Comparison of ENCODE assay signal across 24 cellular contexts in the genomic region with DNA sequence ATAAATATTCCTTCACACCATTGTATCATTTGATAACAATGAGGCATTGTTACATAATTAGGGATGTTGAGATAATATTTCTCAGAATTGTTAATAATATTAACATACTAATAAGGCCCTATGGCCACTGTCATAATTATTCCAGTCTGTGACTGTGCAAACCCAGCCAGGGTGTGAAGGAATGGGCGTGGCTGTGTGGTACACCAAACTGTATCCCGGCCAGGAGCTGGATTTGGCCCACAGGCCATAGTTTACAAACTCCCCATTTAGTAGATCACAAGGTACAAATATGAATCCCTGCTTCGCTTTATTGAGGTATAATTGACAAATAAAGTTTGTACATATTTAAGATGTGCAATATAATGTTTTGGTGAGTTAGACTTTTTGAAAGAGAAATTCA.
"Had no signal": no experiment of that assay in that cellular context is flagged by ENCODE, and none has a peak within 500 bp of the region (broad histone marks: within the 10 kb centered on the region; RNA-seq: fewer than 3 reads in every experiment).

No MANE protein-coding gene starts in this region.

- H3K4me1 ChIP-seq: pancreas, prostate gland, suprapubic skin, tibial artery, upper lobe of right lung had no signal

- DNase-seq: head of caudate nucleus; islet precursor cell; mesendoderm; naive thymus-derived CD4-positive, alpha-beta T cell; nucleus accumbens; pancreas; posterior cingulate gyrus; stimulated activated CD4-positive, alpha-beta T cell treated with anti-CD3 and anti-CD28 coated beads, Interleukin-12 subunit alpha, Interleukin-12 subunit beta, amount 100 ng/mL, for 4 hours; stimulated activated CD4-positive, alpha-beta T cell treated with anti-CD3 and anti-CD28 coated beads, Interleukin-15, amount 100 ng/mL, for 24 hours; stimulated activated CD4-positive, alpha-beta T cell treated with anti-CD3 and anti-CD28 coated beads, Interleukin-2, amount 100 ng/mL, for 24 hours; stimulated activated CD4-positive, alpha-beta T cell treated with anti-CD3 and anti-CD28 coated beads, Interleukin-4, amount 100 ng/mL, for 1 hour; stimulated activated naive B cell treated with anti-CD40 and anti-IgM and Interleukin-4, amounts not matched to agents 10 μg/mL and 1 μg/mL and 100 μg/mL, for 72 hours; tibial artery; trophoblast cell; upper lobe of right lung had no signal

- H3K27ac ChIP-seq: hepatocyte, pancreas, prostate gland, suprapubic skin, thoracic aorta, tibial artery, upper lobe of right lung had no signal

- ATAC-seq: left lobe of liver; naive thymus-derived CD4-positive, alpha-beta T cell; natural killer cell treated with Interleukin-12 subunit alpha and Interleukin-12 subunit beta and Interleukin-15 and Interleukin-18, amount 100 ng/mL, for 72 hours; pancreas; sciatic nerve; stimulated activated naive B cell treated with anti-CD40 and anti-IgM and Interleukin-4, amounts not matched to agents 10 μg/mL and 1 μg/mL and 100 μg/mL, for 72 hours; upper lobe of right lung had no signal

- H3K36me3 ChIP-seq: pancreas, prostate gland, suprapubic skin, thoracic aorta, tibial artery, upper lobe of right lung had no signal

- H3K4me3 ChIP-seq: hepatocyte, lung, pancreas, prostate gland, skin epidermis, suprapubic skin, thoracic aorta, tibial artery, upper lobe of right lung had no signal

- H3K27me3 ChIP-seq: hepatocyte, pancreas, suprapubic skin, tibial artery, upper lobe of right lung had no signal

- H3K9me3 ChIP-seq: pancreas, prostate gland, suprapubic skin, thoracic aorta, tibial artery, upper lobe of right lung had no signal
